In genomic region chr7:28037220-28038010, GRCh38 we compare ENCODE assay signal across 8 cellular contexts.
DNase-seq lines count a peak whose midpoint lies in the region; ATAC-seq and TF ChIP-seq lines count a peak whose summit lies in the region.

No MANE protein-coding gene starts in this region.

- no peaks in the 10 kb centered on the region for H3K27me3 ChIP-seq in skeletal muscle tissue (ENCODE audit: control insufficient read depth in 3 of 3, insufficient read depth in 3 of 3, low read length in 3 of 3)

- no peak overlapping the region for H3K9ac ChIP-seq in skeletal muscle tissue (ENCODE audit: low read depth in 1 of 3, low read length in 3 of 3)

- H3K9me3 ChIP-seq in skeletal muscle tissue (ENCODE audit: control insufficient read depth in 3 of 3, low read length in 3 of 3) = no peaks in the 10 kb centered on the region

- peak; percentile 100 for DNase-seq in A172 (ENCODE audit: low spot score)
- peak; percentile 96 for DNase-seq in fibroblast of peridontal ligament (ENCODE audit: extremely low read depth)
- DNase-seq in cerebellum (ENCODE audit: low spot score) = no peak
- no peak for DNase-seq in activated CD8-positive, alpha-beta memory T cell treated with anti-CD3 and anti-CD28 coated beads for 24 hours

- H3K4me3 ChIP-seq in skeletal muscle tissue (ENCODE audit: low read length in 3 of 3) = no peak overlapping the region

- peak overlapping the region; percentile 27 for H3K27ac ChIP-seq in skeletal muscle tissue (ENCODE audit: low read depth, low read length)

- ATAC-seq in GM18520 (IDR thresholded peaks at IDR 0.05; ENCODE audit: unreplicated experiment) (peak; percentile 85), HG03039 (IDR thresholded peaks at IDR 0.05; ENCODE audit: unreplicated experiment) (peak; percentile 89), SK-N-SH treated with all-trans-retinoic acid at 6 μM for 48 hours (peak; percentile 82)

- no peaks in the 10 kb centered on the region for H3K36me3 ChIP-seq in skeletal muscle tissue (ENCODE audit: control insufficient read depth in 3 of 3, insufficient read depth in 3 of 3, low read length in 3 of 3)

- peaks cover 7 to 13% (median 9%) of the 10 kb centered on the region in 3 donors for H3K4me1 ChIP-seq in skeletal muscle tissue (ENCODE audit: control insufficient read depth in 3 of 3, insufficient read depth in 3 of 3, low read length in 3 of 3)

TF ChIP-seq in SK-N-SH treated with all-trans-retinoic acid at 6 μM for 48 hours, 23 proteins besides CTCF, POLR2A, EP300 and RAD21:
- TF ChIP-seq CSDC2 (CRISPR knock-in tag; IDR thresholded peaks at IDR 0.05) = no peak
- TF ChIP-seq, protein P1, sequence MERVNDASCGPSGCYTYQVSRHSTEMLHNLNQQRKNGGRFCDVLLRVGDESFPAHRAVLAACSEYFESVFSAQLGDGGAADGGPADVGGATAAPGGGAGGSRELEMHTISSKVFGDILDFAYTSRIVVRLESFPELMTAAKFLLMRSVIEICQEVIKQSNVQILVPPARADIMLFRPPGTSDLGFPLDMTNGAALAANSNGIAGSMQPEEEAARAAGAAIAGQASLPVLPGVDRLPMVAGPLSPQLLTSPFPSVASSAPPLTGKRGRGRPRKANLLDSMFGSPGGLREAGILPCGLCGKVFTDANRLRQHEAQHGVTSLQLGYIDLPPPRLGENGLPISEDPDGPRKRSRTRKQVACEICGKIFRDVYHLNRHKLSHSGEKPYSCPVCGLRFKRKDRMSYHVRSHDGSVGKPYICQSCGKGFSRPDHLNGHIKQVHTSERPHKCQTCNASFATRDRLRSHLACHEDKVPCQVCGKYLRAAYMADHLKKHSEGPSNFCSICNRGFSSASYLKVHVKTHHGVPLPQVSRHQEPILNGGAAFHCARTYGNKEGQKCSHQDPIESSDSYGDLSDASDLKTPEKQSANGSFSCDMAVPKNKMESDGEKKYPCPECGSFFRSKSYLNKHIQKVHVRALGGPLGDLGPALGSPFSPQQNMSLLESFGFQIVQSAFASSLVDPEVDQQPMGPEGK (CRISPR knock-in tag; IDR thresholded peaks at IDR 0.05; ENCODE audit: borderline replicate concordance) = no peak
- no peak for TF ChIP-seq ZFP30 (CRISPR knock-in tag; IDR thresholded peaks at IDR 0.05)
- peak; percentile 70; the same call in 1 of the 2 replicates for TF ChIP-seq RARB (CRISPR knock-in tag; IDR thresholded peaks at IDR 0.05)
- no peak for TF ChIP-seq GLIS3 (CRISPR knock-in tag; IDR thresholded peaks at IDR 0.05)
- 0 out of 2 replicates have a peak, but pooled peaks have one; percentile 15 for TF ChIP-seq SNAI2 (CRISPR knock-in tag; IDR thresholded peaks at IDR 0.05)
- TF ChIP-seq ZC3H10 (CRISPR knock-in tag; IDR thresholded peaks at IDR 0.05) = peak; percentile 63; the same call in 1 of the 2 replicates
- peak; percentile 95 for TF ChIP-seq TOX (CRISPR knock-in tag; IDR thresholded peaks at IDR 0.05; ENCODE audit: borderline replicate concordance)
- peak; percentile 44; the same call in 1 of the 2 replicates for TF ChIP-seq TCF4 (CRISPR knock-in tag; IDR thresholded peaks at IDR 0.05; ENCODE audit: borderline replicate concordance)
- TF ChIP-seq ZNF70 (CRISPR knock-in tag; IDR thresholded peaks at IDR 0.05) = no peak
- peak; percentile 98 for TF ChIP-seq ISL1 (CRISPR knock-in tag; IDR thresholded peaks at IDR 0.05)
- TF ChIP-seq ARNTL (CRISPR knock-in tag; IDR thresholded peaks at IDR 0.05; ENCODE audit: borderline replicate concordance, low read depth) = no peak
- no peak for TF ChIP-seq ZNF8 (CRISPR knock-in tag; IDR thresholded peaks at IDR 0.05)
- TF ChIP-seq BACH2 (CRISPR knock-in tag; IDR thresholded peaks at IDR 0.05; ENCODE audit: borderline replicate concordance) = 0 out of 2 replicates have a peak, but pooled peaks have one; percentile 17
- TF ChIP-seq, protein P2, sequence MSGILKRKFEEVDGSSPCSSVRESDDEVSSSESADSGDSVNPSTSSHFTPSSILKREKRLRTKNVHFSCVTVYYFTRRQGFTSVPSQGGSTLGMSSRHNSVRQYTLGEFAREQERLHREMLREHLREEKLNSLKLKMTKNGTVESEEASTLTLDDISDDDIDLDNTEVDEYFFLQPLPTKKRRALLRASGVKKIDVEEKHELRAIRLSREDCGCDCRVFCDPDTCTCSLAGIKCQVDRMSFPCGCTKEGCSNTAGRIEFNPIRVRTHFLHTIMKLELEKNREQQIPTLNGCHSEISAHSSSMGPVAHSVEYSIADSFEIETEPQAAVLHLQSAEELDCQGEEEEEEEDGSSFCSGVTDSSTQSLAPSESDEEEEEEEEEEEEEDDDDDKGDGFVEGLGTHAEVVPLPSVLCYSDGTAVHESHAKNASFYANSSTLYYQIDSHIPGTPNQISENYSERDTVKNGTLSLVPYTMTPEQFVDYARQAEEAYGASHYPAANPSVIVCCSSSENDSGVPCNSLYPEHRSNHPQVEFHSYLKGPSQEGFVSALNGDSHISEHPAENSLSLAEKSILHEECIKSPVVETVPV (CRISPR knock-in tag; IDR thresholded peaks at IDR 0.05) = no peak
- no peak; the same call in 1 of the 2 replicates for TF ChIP-seq TSHZ2 (CRISPR knock-in tag; IDR thresholded peaks at IDR 0.05)
- no peak for TF ChIP-seq OSR1 (CRISPR knock-in tag; IDR thresholded peaks at IDR 0.05)
- TF ChIP-seq ZFP3 (CRISPR knock-in tag; IDR thresholded peaks at IDR 0.05) = peak; percentile 92
- no peak for TF ChIP-seq ESRRG (CRISPR knock-in tag; IDR thresholded peaks at IDR 0.05)
- no peak for TF ChIP-seq ZNF565 (CRISPR knock-in tag; conservative IDR thresholded peaks at IDR 0.05; ENCODE audit: low read depth)
- TF ChIP-seq, protein P3, sequence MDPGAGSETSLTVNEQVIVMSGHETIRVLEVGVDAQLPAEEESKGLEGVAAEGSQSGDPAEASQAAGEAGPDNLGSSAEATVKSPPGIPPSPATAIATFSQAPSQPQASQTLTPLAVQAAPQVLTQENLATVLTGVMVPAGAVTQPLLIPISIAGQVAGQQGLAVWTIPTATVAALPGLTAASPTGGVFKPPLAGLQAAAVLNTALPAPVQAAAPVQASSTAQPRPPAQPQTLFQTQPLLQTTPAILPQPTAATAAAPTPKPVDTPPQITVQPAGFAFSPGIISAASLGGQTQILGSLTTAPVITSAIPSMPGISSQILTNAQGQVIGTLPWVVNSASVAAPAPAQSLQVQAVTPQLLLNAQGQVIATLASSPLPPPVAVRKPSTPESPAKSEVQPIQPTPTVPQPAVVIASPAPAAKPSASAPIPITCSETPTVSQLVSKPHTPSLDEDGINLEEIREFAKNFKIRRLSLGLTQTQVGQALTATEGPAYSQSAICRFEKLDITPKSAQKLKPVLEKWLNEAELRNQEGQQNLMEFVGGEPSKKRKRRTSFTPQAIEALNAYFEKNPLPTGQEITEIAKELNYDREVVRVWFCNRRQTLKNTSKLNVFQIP (CRISPR knock-in tag; IDR thresholded peaks at IDR 0.05; ENCODE audit: borderline replicate concordance, low read depth) = 0 out of 2 replicates have a peak, but pooled peaks have one; percentile 21
- TF ChIP-seq, protein P4, sequence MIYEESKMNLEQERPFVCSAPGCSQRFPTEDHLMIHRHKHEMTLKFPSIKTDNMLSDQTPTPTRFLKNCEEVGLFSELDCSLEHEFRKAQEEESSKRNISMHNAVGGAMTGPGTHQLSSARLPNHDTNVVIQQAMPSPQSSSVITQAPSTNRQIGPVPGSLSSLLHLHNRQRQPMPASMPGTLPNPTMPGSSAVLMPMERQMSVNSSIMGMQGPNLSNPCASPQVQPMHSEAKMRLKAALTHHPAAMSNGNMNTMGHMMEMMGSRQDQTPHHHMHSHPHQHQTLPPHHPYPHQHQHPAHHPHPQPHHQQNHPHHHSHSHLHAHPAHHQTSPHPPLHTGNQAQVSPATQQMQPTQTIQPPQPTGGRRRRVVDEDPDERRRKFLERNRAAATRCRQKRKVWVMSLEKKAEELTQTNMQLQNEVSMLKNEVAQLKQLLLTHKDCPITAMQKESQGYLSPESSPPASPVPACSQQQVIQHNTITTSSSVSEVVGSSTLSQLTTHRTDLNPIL (CRISPR knock-in tag; IDR thresholded peaks at IDR 0.05; ENCODE audit: low read depth) = peak; percentile 94
- TF ChIP-seq PPARA (CRISPR knock-in tag; IDR thresholded peaks at IDR 0.05; ENCODE audit: borderline replicate concordance) = no peak

Comparison
In these comparisons a context has a peak if more than half of its experiments do, and no peak if none do; other contexts are left out.
1. DNase-seq: peak in A172 (single experiment) and fibroblast of peridontal ligament (single experiment); none in cerebellum (single experiment) and activated CD8-positive, alpha-beta memory T cell treated with anti-CD3 and anti-CD28 coated beads for 24 hours (single experiment).
2. Peak in every context shown above with its lines, with median percentiles within 50 percentile points of each other: ATAC-seq.